ENCODE assay signal across 36 cellular contexts in the genomic region with DNA sequence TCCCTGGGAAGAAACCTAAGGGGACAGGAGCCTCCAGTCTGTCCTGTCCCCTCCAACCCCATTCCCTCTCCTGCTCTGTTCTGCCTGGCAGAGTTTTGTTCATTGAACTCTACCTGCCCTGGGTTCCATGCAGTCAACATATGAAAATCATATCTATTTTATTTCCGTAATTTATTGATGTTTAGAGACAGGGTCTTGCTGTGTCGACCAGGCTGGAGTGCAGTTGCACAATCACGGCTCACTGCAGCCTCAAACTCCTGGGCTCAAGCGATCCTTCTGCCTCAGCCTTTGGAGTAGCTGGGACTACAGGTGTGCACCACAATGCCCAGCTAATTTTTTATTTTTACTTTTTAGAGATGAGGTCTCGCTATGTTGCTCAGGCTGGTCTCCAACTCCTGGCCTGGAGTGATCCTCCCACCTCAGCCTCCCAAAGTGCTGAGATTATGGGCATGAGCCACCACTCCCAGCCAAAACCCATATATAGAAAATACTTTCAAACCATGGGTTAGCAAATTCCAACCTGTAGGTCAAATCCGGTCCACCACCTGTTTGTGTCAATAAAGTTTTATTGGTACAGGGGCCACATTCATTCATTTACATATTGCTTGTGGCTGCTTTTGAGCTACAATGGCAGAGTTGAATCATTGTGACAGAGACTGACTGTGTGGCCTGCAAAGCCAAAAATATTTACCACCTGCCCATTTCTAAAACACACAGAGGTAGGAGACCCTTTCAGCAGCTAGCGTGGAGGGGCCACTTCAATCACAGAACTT. TPM values are rescaled to one million over a fixed set of nuclear protein-coding genes. Genes with fewer than 3 reads are reported as not detected.
"Had no signal": no experiment of that assay in that cellular context is flagged by ENCODE, and none has a peak within 500 bp of the region (broad histone marks: within the 10 kb centered on the region; RNA-seq: fewer than 3 reads in every experiment).

No MANE protein-coding gene starts in this region.

- H3K4me1 ChIP-seq: esophagus muscularis mucosa, foreskin keratinocyte, gastrocnemius medialis, heart left ventricle had no signal

- H3K9me3 ChIP-seq: esophagus muscularis mucosa, gastrocnemius medialis had no signal

- ATAC-seq: activated CD4-positive, alpha-beta T cell treated with anti-CD3 and anti-CD28 coated beads for 36 hours; activated CD8-positive, alpha-beta memory T cell treated with anti-CD3 and anti-CD28 coated beads, Interleukin-2, amount 10 ng/mL, durations not matched to agents 7 days and 5 days; activated CD8-positive, alpha-beta T cell treated with anti-CD3 and anti-CD28 coated beads, Interleukin-2, amount 10 ng/mL, durations not matched to agents 7 days and 5 days; foreskin keratinocyte; gastrocnemius medialis; heart left ventricle; T-helper 17 cell had no signal

- FAIRE-seq: astrocyte had no signal

- H3K36me3 ChIP-seq: brain microvascular endothelial cell, esophagus muscularis mucosa, gastrocnemius medialis, heart left ventricle had no signal

- H3K27me3 ChIP-seq: brain microvascular endothelial cell, foreskin keratinocyte, gastrocnemius medialis, heart left ventricle had no signal

- DNase-seq: activated CD4-positive, alpha-beta memory T cell treated with anti-CD3 and anti-CD28 coated beads for 36 hours; activated CD4-positive, alpha-beta T cell treated with anti-CD3 and anti-CD28 coated beads for 36 hours; activated CD4-positive, alpha-beta T cell treated with anti-CD3 and anti-CD28 coated beads, Interleukin-2, amount 10 ng/mL, durations not matched to agents 24 days and 14 days; activated CD4-positive, CD25-positive, alpha-beta regulatory T cell; activated CD4-positive, CD25-positive, alpha-beta regulatory T cell treated with anti-CD3 and anti-CD28 coated beads, Interleukin-2, amount 50 U/mL, for 72 hours; activated CD8-positive, alpha-beta memory T cell treated with anti-CD3 and anti-CD28 coated beads, Interleukin-2, amount 10 ng/mL, durations not matched to agents 7 days and 5 days; activated CD8-positive, alpha-beta memory T cell treated with anti-CD3 and anti-CD28 coated beads, Interleukin-2, amount 50 U/mL, for 4 hours; activated CD8-positive, alpha-beta T cell treated with anti-CD3 and anti-CD28 coated beads, Interleukin-2, amount 10 ng/mL, durations not matched to agents 7 days and 5 days; activated gamma-delta T cell treated with Interleukin-2 at 50 U/mL for 16 hours; activated naive CD4-positive, alpha-beta T cell treated with anti-CD3 and anti-CD28 coated beads, Interleukin-2, amount 50 U/mL, for 16 hours; activated naive CD4-positive, alpha-beta T cell treated with Interleukin-2 at 50 U/mL for 16 hours; activated T-cell treated with anti-CD3 and anti-CD28 coated beads, Interleukin-2, amount 50 U/mL, for 1 hour; activated T-cell treated with anti-CD3 and anti-CD28 coated beads, Interleukin-2, amount 50 U/mL, for 48 hours; amniotic stem cell; anterior cingulate cortex; brain microvascular endothelial cell; dorsolateral prefrontal cortex; effector memory CD4-positive, alpha-beta T cell; erythroblast; foreskin keratinocyte; gastrocnemius medialis; glutamatergic neuron; T-helper 1 cell; T-helper 17 cell; T1000; WERI-Rb-1 had no signal

- H3K4me3 ChIP-seq: coronary artery, dorsolateral prefrontal cortex, esophagus muscularis mucosa, gastrocnemius medialis, heart left ventricle had no signal

- H3K27ac ChIP-seq: brain microvascular endothelial cell, coronary artery, dorsolateral prefrontal cortex, esophagus muscularis mucosa, foreskin keratinocyte, gastrocnemius medialis, heart left ventricle, WERI-Rb-1 had no signal

RNA-seq across cellular contexts. Expression of gene FBN3, which starts 39.3 kb away (rescaled TPM):
- total RNA-seq: activated CD4-positive, alpha-beta memory T cell treated with anti-CD3 and anti-CD28 coated beads for 36 hours; activated CD4-positive, alpha-beta T cell treated with anti-CD3 and anti-CD28 coated beads for 36 hours; activated CD4-positive, alpha-beta T cell treated with anti-CD3 and anti-CD28 coated beads, Interleukin-2, amount 10 ng/mL, durations not matched to agents 24 days and 14 days; activated CD8-positive, alpha-beta memory T cell treated with anti-CD3 and anti-CD28 coated beads for 36 hours; activated T-helper 1 cell treated with anti-CD3 and anti-CD28 coated beads, Interleukin-12 subunit alpha, Interleukin-12 subunit beta, Interleukin-2, Interleukin-4 antibody, amounts not matched to agents 30 ng/mL and 10 ng/mL and 1 ng/mL, durations not matched to agents 14 hours and 24 hours and 36 hours; activated T-helper 2 cell treated with anti-CD3 and anti-CD28 coated beads, Interferon-gamma antibody, Interleukin-2, Interleukin-4, amounts not matched to agents 10 μg/mL and 5 μg/mL and 100 μg/mL, durations not matched to agents 14 hours and 24 hours and 36 hours; bronchial epithelial cell; cardiac septum; foreskin keratinocyte; T-helper 17 cell had no signal
- polyA plus RNA-seq: foreskin keratinocyte, heart left ventricle had no signal

RNA-seq across cellular contexts. Expression of gene CCL25, which starts 57.5 kb away (rescaled TPM):
- total RNA-seq: activated CD4-positive, alpha-beta memory T cell treated with anti-CD3 and anti-CD28 coated beads for 36 hours; activated CD4-positive, alpha-beta T cell treated with anti-CD3 and anti-CD28 coated beads, Interleukin-2, amount 10 ng/mL, durations not matched to agents 24 days and 14 days; activated CD8-positive, alpha-beta memory T cell treated with anti-CD3 and anti-CD28 coated beads for 36 hours; activated CD8-positive, alpha-beta memory T cell treated with anti-CD3 and anti-CD28 coated beads, Interleukin-2, amount 10 ng/mL, durations not matched to agents 7 days and 5 days; activated T-helper 1 cell treated with anti-CD3 and anti-CD28 coated beads, Interleukin-12 subunit alpha, Interleukin-12 subunit beta, Interleukin-2, Interleukin-4 antibody, amounts not matched to agents 30 ng/mL and 10 ng/mL and 1 ng/mL, durations not matched to agents 14 hours and 24 hours and 36 hours; activated T-helper 2 cell treated with anti-CD3 and anti-CD28 coated beads, Interferon-gamma antibody, Interleukin-2, Interleukin-4, amounts not matched to agents 10 μg/mL and 5 μg/mL and 100 μg/mL, durations not matched to agents 14 hours and 24 hours and 36 hours; astrocyte; bronchial epithelial cell; cardiac septum; cerebellum; esophagus muscularis mucosa; foreskin keratinocyte; gastrocnemius medialis; heart left ventricle; T-helper 17 cell had no signal
- polyA plus RNA-seq: foreskin keratinocyte, heart left ventricle had no signal
